In genomic region chr2:102335871-102336366, GRCh38 we compare ENCODE assay signal across 1 cellular context.
TF ChIP-seq lines count a peak whose summit lies in the region.

No MANE protein-coding gene starts in this region.

TF ChIP-seq in K562, 482 proteins besides CTCF, POLR2A, EP300 and RAD21 (continued from another document and continues in another):
- TF ChIP-seq, protein P1, sequence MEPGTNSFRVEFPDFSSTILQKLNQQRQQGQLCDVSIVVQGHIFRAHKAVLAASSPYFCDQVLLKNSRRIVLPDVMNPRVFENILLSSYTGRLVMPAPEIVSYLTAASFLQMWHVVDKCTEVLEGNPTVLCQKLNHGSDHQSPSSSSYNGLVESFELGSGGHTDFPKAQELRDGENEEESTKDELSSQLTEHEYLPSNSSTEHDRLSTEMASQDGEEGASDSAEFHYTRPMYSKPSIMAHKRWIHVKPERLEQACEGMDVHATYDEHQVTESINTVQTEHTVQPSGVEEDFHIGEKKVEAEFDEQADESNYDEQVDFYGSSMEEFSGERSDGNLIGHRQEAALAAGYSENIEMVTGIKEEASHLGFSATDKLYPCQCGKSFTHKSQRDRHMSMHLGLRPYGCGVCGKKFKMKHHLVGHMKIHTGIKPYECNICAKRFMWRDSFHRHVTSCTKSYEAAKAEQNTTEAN (CRISPR knock-in tag; IDR thresholded peaks at IDR 0.05) = no peak
- TF ChIP-seq NEUROD1 (IDR thresholded peaks at IDR 0.05; ENCODE audit: borderline replicate concordance, low read depth, low read length, partially characterized antibody) (peak; percentile 86), KHSRP (IDR thresholded peaks at IDR 0.05) (peak; percentile 47; the same call in 1 of the 2 replicates), EGR1 (conservative IDR thresholded peaks at IDR 0.05) (no peak), TARDBP (IDR thresholded peaks at IDR 0.05) (no peak), YY1 (IDR thresholded peaks at IDR 0.05; ENCODE audit: borderline replicate concordance in 1 of 3, control insufficient read depth in 1 of 3, extremely low read depth in 1 of 3, insufficient read depth in 3 of 3, insufficient read length in 1 of 3, insufficient replicate concordance in 2 of 3, low read depth in 1 of 3, low read length in 2 of 3) (no peak), CREM (IDR thresholded peaks at IDR 0.05; ENCODE audit: low read depth) (peak; percentile 83), CXXC5 (CRISPR knock-in tag; IDR thresholded peaks at IDR 0.05) (peak; percentile 89), MXI1 (IDR thresholded peaks at IDR 0.05; ENCODE audit: low read depth, low read length) (no peak), FOXJ3 (CRISPR knock-in tag; IDR thresholded peaks at IDR 0.05) (no peak), SMAD4 (CRISPR knock-in tag; conservative IDR thresholded peaks at IDR 0.05) (peak; percentile 96), KAT2B (IDR thresholded peaks at IDR 0.05; ENCODE audit: low read depth, low read length) (no peak), RFX7 (CRISPR knock-in tag; IDR thresholded peaks at IDR 0.05) (no peak), MIER1 (IDR thresholded peaks at IDR 0.05; ENCODE audit: low read depth) (no peak), PRMT5 (CRISPR knock-in tag; IDR thresholded peaks at IDR 0.05) (no peak), GATA2 (CRISPR knock-in tag; IDR thresholded peaks at IDR 0.05) (peak; percentile 97), ESRRA (IDR thresholded peaks at IDR 0.05; ENCODE audit: borderline replicate concordance, low read depth) (peak; percentile 78), ZNF668 (CRISPR knock-in tag; IDR thresholded peaks at IDR 0.05) (no peak), ZBTB7A (IDR thresholded peaks at IDR 0.05; ENCODE audit: borderline replicate concordance, control insufficient read depth, low read depth, low read length) (no peak), CBFA2T2 (conservative IDR thresholded peaks at IDR 0.05) (peak; percentile 96), MYBL2 (IDR thresholded peaks at IDR 0.05; ENCODE audit: low read depth) (peak; percentile 79), MYBL2 (CRISPR knock-in tag; IDR thresholded peaks at IDR 0.05; ENCODE audit: borderline replicate concordance) (no peak), IFI16 (CRISPR knock-in tag; IDR thresholded peaks at IDR 0.05) (no peak), ZNF143 (CRISPR knock-in tag; IDR thresholded peaks at IDR 0.05) (no peak), FOXA1 (IDR thresholded peaks at IDR 0.05; ENCODE audit: borderline replicate concordance) (no peak), TEAD2 (tag; IDR thresholded peaks at IDR 0.05) (0 out of 2 replicates have a peak, but pooled peaks have one; percentile 11), ZNF212 (CRISPR knock-in tag; IDR thresholded peaks at IDR 0.05) (no peak), ZNF23 (CRISPR knock-in tag; IDR thresholded peaks at IDR 0.05) (no peak), ESRRB (CRISPR knock-in tag; IDR thresholded peaks at IDR 0.05; ENCODE audit: borderline replicate concordance) (no peak), ZNF175 (CRISPR knock-in tag; IDR thresholded peaks at IDR 0.05; ENCODE audit: low read depth) (peak; percentile 86; the same call in 1 of the 2 replicates), CAMTA2 (CRISPR knock-in tag; conservative IDR thresholded peaks at IDR 0.05) (no peak), POLR2B (IDR thresholded peaks at IDR 0.05; ENCODE audit: low read depth, partially characterized antibody) (no peak), TSHZ1 (CRISPR knock-in tag; IDR thresholded peaks at IDR 0.05) (no peak), ZNF124 (CRISPR knock-in tag; IDR thresholded peaks at IDR 0.05) (no peak), BDP1 (IDR thresholded peaks at IDR 0.05; ENCODE audit: insufficient read depth, insufficient read length) (no peak)
- TF ChIP-seq, protein P2, sequence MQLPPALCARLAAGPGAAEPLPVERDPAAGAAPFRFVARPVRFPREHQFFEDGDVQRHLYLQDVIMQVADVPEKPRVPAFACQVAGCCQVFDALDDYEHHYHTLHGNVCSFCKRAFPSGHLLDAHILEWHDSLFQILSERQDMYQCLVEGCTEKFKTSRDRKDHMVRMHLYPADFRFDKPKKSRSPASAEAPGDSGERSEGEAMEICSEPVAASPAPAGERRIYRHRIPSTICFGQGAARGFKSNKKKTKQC (CRISPR knock-in tag; IDR thresholded peaks at IDR 0.05) = no peak
- TF ChIP-seq, protein P3, sequence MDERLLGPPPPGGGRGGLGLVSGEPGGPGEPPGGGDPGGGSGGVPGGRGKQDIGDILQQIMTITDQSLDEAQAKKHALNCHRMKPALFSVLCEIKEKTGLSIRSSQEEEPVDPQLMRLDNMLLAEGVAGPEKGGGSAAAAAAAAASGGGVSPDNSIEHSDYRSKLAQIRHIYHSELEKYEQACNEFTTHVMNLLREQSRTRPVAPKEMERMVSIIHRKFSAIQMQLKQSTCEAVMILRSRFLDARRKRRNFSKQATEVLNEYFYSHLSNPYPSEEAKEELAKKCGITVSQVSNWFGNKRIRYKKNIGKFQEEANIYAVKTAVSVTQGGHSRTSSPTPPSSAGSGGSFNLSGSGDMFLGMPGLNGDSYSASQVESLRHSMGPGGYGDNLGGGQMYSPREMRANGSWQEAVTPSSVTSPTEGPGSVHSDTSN (CRISPR knock-in tag; IDR thresholded peaks at IDR 0.05; ENCODE audit: low read depth) = no peak
- TF ChIP-seq, protein P3 (tag; conservative IDR thresholded peaks at IDR 0.05; ENCODE audit: low read depth) = peak; percentile 75
- TF ChIP-seq, protein P4, sequence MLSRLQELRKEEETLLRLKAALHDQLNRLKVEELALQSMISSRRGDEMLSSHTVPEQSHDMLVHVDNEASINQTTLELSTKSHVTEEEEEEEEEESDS (CRISPR knock-in tag; IDR thresholded peaks at IDR 0.05) = no peak
- TF ChIP-seq, protein P5, sequence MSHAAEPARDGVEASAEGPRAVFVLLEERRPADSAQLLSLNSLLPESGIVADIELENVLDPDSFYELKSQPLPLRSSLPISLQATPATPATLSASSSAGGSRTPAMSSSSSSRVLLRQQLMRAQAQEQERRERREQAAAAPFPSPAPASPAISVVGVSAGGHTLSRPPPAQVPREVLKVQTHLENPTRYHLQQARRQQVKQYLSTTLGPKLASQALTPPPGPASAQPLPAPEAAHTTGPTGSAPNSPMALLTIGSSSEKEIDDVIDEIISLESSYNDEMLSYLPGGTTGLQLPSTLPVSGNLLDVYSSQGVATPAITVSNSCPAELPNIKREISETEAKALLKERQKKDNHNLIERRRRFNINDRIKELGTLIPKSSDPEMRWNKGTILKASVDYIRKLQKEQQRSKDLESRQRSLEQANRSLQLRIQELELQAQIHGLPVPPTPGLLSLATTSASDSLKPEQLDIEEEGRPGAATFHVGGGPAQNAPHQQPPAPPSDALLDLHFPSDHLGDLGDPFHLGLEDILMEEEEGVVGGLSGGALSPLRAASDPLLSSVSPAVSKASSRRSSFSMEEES (CRISPR knock-in tag; IDR thresholded peaks at IDR 0.05) = no peak
- TF ChIP-seq, protein P6, sequence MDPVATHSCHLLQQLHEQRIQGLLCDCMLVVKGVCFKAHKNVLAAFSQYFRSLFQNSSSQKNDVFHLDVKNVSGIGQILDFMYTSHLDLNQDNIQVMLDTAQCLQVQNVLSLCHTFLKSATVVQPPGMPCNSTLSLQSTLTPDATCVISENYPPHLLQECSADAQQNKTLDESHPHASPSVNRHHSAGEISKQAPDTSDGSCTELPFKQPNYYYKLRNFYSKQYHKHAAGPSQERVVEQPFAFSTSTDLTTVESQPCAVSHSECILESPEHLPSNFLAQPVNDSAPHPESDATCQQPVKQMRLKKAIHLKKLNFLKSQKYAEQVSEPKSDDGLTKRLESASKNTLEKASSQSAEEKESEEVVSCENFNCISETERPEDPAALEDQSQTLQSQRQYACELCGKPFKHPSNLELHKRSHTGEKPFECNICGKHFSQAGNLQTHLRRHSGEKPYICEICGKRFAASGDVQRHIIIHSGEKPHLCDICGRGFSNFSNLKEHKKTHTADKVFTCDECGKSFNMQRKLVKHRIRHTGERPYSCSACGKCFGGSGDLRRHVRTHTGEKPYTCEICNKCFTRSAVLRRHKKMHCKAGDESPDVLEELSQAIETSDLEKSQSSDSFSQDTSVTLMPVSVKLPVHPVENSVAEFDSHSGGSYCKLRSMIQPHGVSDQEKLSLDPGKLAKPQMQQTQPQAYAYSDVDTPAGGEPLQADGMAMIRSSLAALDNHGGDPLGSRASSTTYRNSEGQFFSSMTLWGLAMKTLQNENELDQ (CRISPR knock-in tag; IDR thresholded peaks at IDR 0.05; ENCODE audit: borderline replicate concordance) = no peak
